In genomic region chr17:57998234-57998746, GRCh38 we compare ENCODE assay signal across 25 cellular contexts. TPM values are rescaled to one million over a fixed set of nuclear protein-coding genes. Genes with fewer than 3 reads are reported as not detected.
A peak's percentile ranks its signal among the peaks of the same experiment; 100 is the strongest.
DNase-seq lines count a peak whose midpoint lies in the region; ATAC-seq, FAIRE-seq and TF ChIP-seq lines count a peak whose summit lies in the region.
"Had no signal": no experiment of that assay in that cellular context is flagged by ENCODE, and none has a peak within 500 bp of the region (broad histone marks: within the 10 kb centered on the region; RNA-seq: fewer than 3 reads in every experiment).

No MANE protein-coding gene starts in this region.

- no peak for FAIRE-seq in K562 (lab: Jason Lieb, UNC)
- FAIRE-seq: D721Med, pancreas had no signal

- H3K4me1 Mint-ChIP-seq in activated naive CD4-positive, alpha-beta T cell treated with anti-CD3 and anti-CD28 coated beads, Interleukin-2, amount 50 U/mL, for 24 hours: peaks cover 74% of the 10 kb centered on the region
- H3K4me1 Mint-ChIP-seq in endodermal cell: peaks cover 41% of the 10 kb centered on the region
- H3K4me1 Mint-ChIP-seq in activated T-helper 2 cell treated with anti-CD3 and anti-CD28 coated beads, Interferon-gamma antibody, Interleukin-2, Interleukin-4, amounts not matched to agents 10 μg/mL and 5 μg/mL and 100 μg/mL, durations not matched to agents 14 hours and 24 hours and 36 hours (ENCODE audit: low read depth): peaks cover 59% of the 10 kb centered on the region

- CTCF ChIA-PET in Panc1 (lab: Charles Lee) (interaction anchor here (1.3 kb wide), 1 partner anchor 148 kb away, joined by 3 read pairs; the partner anchor contains the start of gene MRPS23), K562 (lab: Yijun Ruan, JAX; ENCODE audit: low intra/inter-chr PET ratio) (interaction anchor here (2.0 kb wide), 1 partner anchor 140 kb away, joined by 17 read pairs; no protein-coding TSS in a partner anchor)

- H3K27ac ChIP-seq in Panc1 (ENCODE audit: low read length): 0 out of 2 replicates have a peak overlapping the region, but pooled peaks have one; percentile 13
- H3K27ac ChIP-seq in K562 (ENCODE audit: extremely low read depth, low read depth, low read length): no peak overlapping the region
- H3K27ac ChIP-seq in endodermal cell (ENCODE audit: low read depth, low read length): no peak overlapping the region
- H3K27ac ChIP-seq: BLaER1 treated with 17β-estradiol and CSF1 and Interleukin-3, amounts not matched to agents 10 nM and 100 nM; pancreas; upper lobe of right lung had no signal

- H3K27me3 ChIP-seq in Panc1 (ENCODE audit: control insufficient read depth, insufficient read depth, low read length) (no peaks in the 10 kb centered on the region), K562 (ENCODE audit: control insufficient read depth in 2 of 2, insufficient read depth in 2 of 2, low read length in 2 of 2) (no peaks in the 10 kb centered on the region), endodermal cell (ENCODE audit: control insufficient read depth, insufficient read depth, low read length, poor library complexity, severe bottlenecking) (no peaks in the 10 kb centered on the region)
- H3K27me3 ChIP-seq: BLaER1 treated with 17β-estradiol and CSF1 and Interleukin-3, amounts not matched to agents 10 nM and 100 nM; pancreas; upper lobe of right lung had no signal

- H3K9me3 ChIP-seq in Panc1 (ENCODE audit: control insufficient read depth, insufficient read depth, low read depth, low read length) (no peaks in the 10 kb centered on the region), K562 (replicated peaks; ENCODE audit: control insufficient read depth, insufficient read depth, low read depth, low read length) (no peaks in the 10 kb centered on the region), endodermal cell (ENCODE audit: control insufficient read depth, low read length) (no peaks in the 10 kb centered on the region)
- H3K9me3 ChIP-seq: BLaER1 treated with 17β-estradiol and CSF1 and Interleukin-3, amounts not matched to agents 10 nM and 100 nM; left ventricle myocardium inferior; pancreas; upper lobe of right lung had no signal

- H3K4me1 ChIP-seq in Panc1 (ENCODE audit: control insufficient read depth, insufficient read depth, low read length) (peaks cover 83% of the 10 kb centered on the region), K562 (replicated peaks in 1 of 2; ENCODE audit: control insufficient read depth in 2 of 2, insufficient read depth in 2 of 2, low read length in 2 of 2) (peaks cover 2 to 13% of the 10 kb centered on the region in 2 experiments; a peak in 4 of 5 replicates), endodermal cell (ENCODE audit: control insufficient read depth, insufficient read depth, low read length) (peaks cover 6% of the 10 kb centered on the region)

- H3K9me3 Mint-ChIP-seq in activated naive CD4-positive, alpha-beta T cell treated with anti-CD3 and anti-CD28 coated beads, Interleukin-2, amount 50 U/mL, for 24 hours: no peaks in the 10 kb centered on the region
- no peaks in the 10 kb centered on the region for H3K9me3 Mint-ChIP-seq in endodermal cell
- no peaks in the 10 kb centered on the region for H3K9me3 Mint-ChIP-seq in activated T-helper 2 cell treated with anti-CD3 and anti-CD28 coated beads, Interferon-gamma antibody, Interleukin-2, Interleukin-4, amounts not matched to agents 10 μg/mL and 5 μg/mL and 100 μg/mL, durations not matched to agents 14 hours and 24 hours and 36 hours
- H3K9me3 Mint-ChIP-seq: central memory CD8-positive, alpha-beta T cell; nephron progenitor cell had no signal

- TF ChIP-seq CTCF in Panc1 (IDR thresholded peaks at IDR 0.05) (no peak), K562 (IDR thresholded peaks at IDR 0.05 in 2 of 3, conservative IDR thresholded peaks at IDR 0.05 in 1 of 3; ENCODE audit: insufficient read depth in 2 of 3, low read depth in 1 of 3, low read length in 3 of 3) (no peak), endodermal cell (conservative IDR thresholded peaks at IDR 0.05) (no peak)

- intact Hi-C loops in Panc1 (cut with micrococcal nuclease; ENCODE audit: unreplicated experiment) (no loop called here), K562 (cut with micrococcal nuclease) (loop anchor here (5.0 kb wide), 2 partner anchors 91 to 114 kb away; no protein-coding TSS in a partner anchor)
- intact Hi-C loops in activated T-helper 2 cell treated with anti-CD3 and anti-CD28 coated beads, Interferon-gamma antibody, Interleukin-2, Interleukin-4, amounts not matched to agents 10 μg/mL and 5 μg/mL and 100 μg/mL, durations not matched to agents 14 hours and 24 hours and 36 hours (cut with micrococcal nuclease): loop anchor here (5.0 to 10.0 kb wide), 2 partner anchors 53 to 89 kb away; no protein-coding TSS in a partner anchor

- peaks cover 3% of the 10 kb centered on the region for H3K9me1 ChIP-seq in K562 (ENCODE audit: control insufficient read depth, insufficient read depth, low read length)

- H3K36me3 ChIP-seq in Panc1 (ENCODE audit: control insufficient read depth, insufficient read depth, low read length) (peaks cover 61% of the 10 kb centered on the region), K562 (ENCODE audit: control insufficient read depth, insufficient read depth, low read length) (peaks cover 58% of the 10 kb centered on the region), endodermal cell (ENCODE audit: control insufficient read depth, insufficient read depth, low read length) (peaks cover 69% of the 10 kb centered on the region)

- in situ Hi-C loops in Panc1 (cut with HindIII; ENCODE audit: low pct_unique_long_range_greater_than_20kb, low sequenced_read_pairs) (loop anchor here (5.0 kb wide), 1 partner anchor 141 kb away; no protein-coding TSS in a partner anchor), K562 (cut with MboI) (loop anchor here (5.0 kb wide), 1 partner anchor 146 kb away; the partner anchor contains the start of gene MRPS23)

- H3K27me3 Mint-ChIP-seq in activated naive CD4-positive, alpha-beta T cell treated with anti-CD3 and anti-CD28 coated beads, Interleukin-2, amount 50 U/mL, for 24 hours: no peaks in the 10 kb centered on the region
- H3K27me3 Mint-ChIP-seq in endodermal cell (ENCODE audit: insufficient read depth): no peaks in the 10 kb centered on the region
- H3K27me3 Mint-ChIP-seq in activated T-helper 2 cell treated with anti-CD3 and anti-CD28 coated beads, Interferon-gamma antibody, Interleukin-2, Interleukin-4, amounts not matched to agents 10 μg/mL and 5 μg/mL and 100 μg/mL, durations not matched to agents 14 hours and 24 hours and 36 hours (ENCODE audit: low read depth): no peaks in the 10 kb centered on the region
- H3K27me3 Mint-ChIP-seq: central memory CD8-positive, alpha-beta T cell had no signal

- peak overlapping the region; percentile 74 for H3K27ac Mint-ChIP-seq in activated naive CD4-positive, alpha-beta T cell treated with anti-CD3 and anti-CD28 coated beads, Interleukin-2, amount 50 U/mL, for 24 hours
- H3K27ac Mint-ChIP-seq in endodermal cell: no peak overlapping the region
- no peak overlapping the region for H3K27ac Mint-ChIP-seq in activated T-helper 2 cell treated with anti-CD3 and anti-CD28 coated beads, Interferon-gamma antibody, Interleukin-2, Interleukin-4, amounts not matched to agents 10 μg/mL and 5 μg/mL and 100 μg/mL, durations not matched to agents 14 hours and 24 hours and 36 hours
- H3K27ac Mint-ChIP-seq: nephron progenitor cell had no signal

- peaks cover 9% of the 10 kb centered on the region for H3K36me3 Mint-ChIP-seq in activated naive CD4-positive, alpha-beta T cell treated with anti-CD3 and anti-CD28 coated beads, Interleukin-2, amount 50 U/mL, for 24 hours
- peaks cover 41% of the 10 kb centered on the region for H3K36me3 Mint-ChIP-seq in endodermal cell (ENCODE audit: low read depth)
- H3K36me3 Mint-ChIP-seq in activated T-helper 2 cell treated with anti-CD3 and anti-CD28 coated beads, Interferon-gamma antibody, Interleukin-2, Interleukin-4, amounts not matched to agents 10 μg/mL and 5 μg/mL and 100 μg/mL, durations not matched to agents 14 hours and 24 hours and 36 hours (ENCODE audit: low read depth): peaks cover 76% of the 10 kb centered on the region

- no peak overlapping the region for H2AFZ ChIP-seq in K562 (ENCODE audit: low read depth, low read length)

- POLR2A ChIA-PET in Panc1 (lab: Charles Lee) (interaction anchor here (1.8 kb wide), 1 partner anchor 148 kb away, joined by 4 read pairs; no protein-coding TSS in a partner anchor), K562 (lab: Yijun Ruan, JAX) (interaction anchor here (0.8 to 7.6 kb wide), 9 partner anchors 8 to 135 kb away, joined by 3 to 82 read pairs (median 6); partner anchors contain the start of genes SRSF1 and VEZF1)

- no peak for TF ChIP-seq EP300 in K562 (IDR thresholded peaks at IDR 0.05; ENCODE audit: low read length)

- peak; percentile 63 for TF ChIP-seq POLR2A in K562 (conservative IDR thresholded peaks at IDR 0.05)

- no peak overlapping the region for H3K9ac ChIP-seq in K562 (ENCODE audit: insufficient read depth in 1 of 2, low read depth in 2 of 2, low read length in 2 of 2)
- no peak overlapping the region for H3K9ac ChIP-seq in endodermal cell (ENCODE audit: extremely low read depth, low read length, poor library complexity, severe bottlenecking)

- BruUV-seq in Panc1 (replicated peaks; lab: Mats Ljungman, UMichigan) (no TSS peak), K562 (replicated peaks; lab: Mats Ljungman, UMichigan) (no TSS peak)

- H3K79me2 ChIP-seq in K562 (ENCODE audit: control insufficient read depth, insufficient read depth, low read length): peaks cover 20% of the 10 kb centered on the region

- no peak overlapping the region for H3K4me2 ChIP-seq in K562 (ENCODE audit: insufficient read depth, low read length)
- H3K4me2 ChIP-seq: BLaER1 treated with 17β-estradiol and CSF1 and Interleukin-3, amounts not matched to agents 10 nM and 100 nM had no signal

- H3K4me3 ChIP-seq in Panc1 (ENCODE audit: low read depth in 2 of 2, low read length in 2 of 2) (no peak overlapping the region), K562 (no peak overlapping the region), endodermal cell (ENCODE audit: low read length) (no peak overlapping the region)
- H3K4me3 ChIP-seq: BLaER1 treated with 17β-estradiol and CSF1 and Interleukin-3, amounts not matched to agents 10 nM and 100 nM; left ventricle myocardium inferior; pancreas; upper lobe of right lung had no signal

- no peak overlapping the region for H3K4me3 Mint-ChIP-seq in activated naive CD4-positive, alpha-beta T cell treated with anti-CD3 and anti-CD28 coated beads, Interleukin-2, amount 50 U/mL, for 24 hours
- no peak overlapping the region for H3K4me3 Mint-ChIP-seq in endodermal cell
- H3K4me3 Mint-ChIP-seq in activated T-helper 2 cell treated with anti-CD3 and anti-CD28 coated beads, Interferon-gamma antibody, Interleukin-2, Interleukin-4, amounts not matched to agents 10 μg/mL and 5 μg/mL and 100 μg/mL, durations not matched to agents 14 hours and 24 hours and 36 hours (ENCODE audit: low read depth): no peak overlapping the region
- H3K4me3 Mint-ChIP-seq: central memory CD8-positive, alpha-beta T cell; nephron progenitor cell had no signal

- DNase-seq in activated naive CD4-positive, alpha-beta T cell treated with anti-CD3 and anti-CD28 coated beads, Interleukin-2, amount 50 U/mL, for 16 hours: no peak
- no peak for DNase-seq in Panc1 (ENCODE audit: low read depth, low spot score)
- no peak for DNase-seq in K562 (ENCODE audit: extremely low read depth in 1 of 4, low spot score in 3 of 4)
- peak; percentile 5 for DNase-seq in superior temporal gyrus (ENCODE audit: extremely low spot score)
- DNase-seq in NCI-H345 treated with DMSO at 0.1 percent for 48 hours (lab: John Stamatoyannopoulos, UW; ENCODE audit: unreplicated experiment): no peak
- no peak for DNase-seq in endodermal cell
- DNase-seq in activated T-helper 2 cell treated with anti-CD3 and anti-CD28 coated beads, Interferon-gamma antibody, Interleukin-2, Interleukin-4, amounts not matched to agents 10 μg/mL and 5 μg/mL and 100 μg/mL, durations not matched to agents 14 hours and 24 hours and 36 hours (ENCODE audit: low spot score): no peak
- DNase-seq: activated gamma-delta T cell; aorta; erythroblast; foreskin fibroblast; left ventricle myocardium inferior; midbrain; NCI-H187; nephron progenitor cell; pancreas; Right ventricle myocardium superior; stimulated activated CD4-positive, alpha-beta T cell treated with anti-CD3 and anti-CD28 coated beads, Interleukin-15, amount 100 ng/mL, for 24 hours; stimulated activated CD8-positive, alpha-beta memory T cell treated with anti-CD3 and anti-CD28 coated beads, Interleukin-4, amount 100 ng/mL, for 48 hours; upper lobe of right lung had no signal

- WGBS in K562 (ENCODE audit: insufficient coverage, low coverage, missing lambda C conversion rate): 70% methylated on average over 1 of the region's 1 CpG
- WGBS in endodermal cell (ENCODE audit: insufficient coverage in 1 of 2, insufficient read length in 1 of 2), 2 experiments: 83% methylated on average over 1 of the region's 1 CpG; no CpG with 5 or more reads in 1 of the 2 experiments

- TF ChIP-seq RAD21 in K562 (CRISPR knock-in tag; conservative IDR thresholded peaks at IDR 0.05 in 1 of 2, IDR thresholded peaks at IDR 0.05 in 1 of 2): no peak

- ATAC-seq in Panc1 (no peak), K562 (no peak)
- ATAC-seq: pancreas, sciatic nerve, upper lobe of right lung had no signal

- peaks cover 10% of the 10 kb centered on the region; the same call in 1 of the 2 replicates for H4K20me1 ChIP-seq in K562 (replicated peaks; ENCODE audit: control insufficient read depth, insufficient read depth, low read length)

RNA-seq across cellular contexts. Expression of gene SRSF1, which starts 8.8 kb away (rescaled TPM):
- total RNA-seq in Panc1 (2021; ENCODE audit: unreplicated experiment): 362 TPM
- 307 TPM for polyA plus RNA-seq in Panc1 (2012; ENCODE audit: insufficient read length)
- 786 and 1,134 TPM in 2 replicates for total RNA-seq in K562 (2011; cell fraction: chromatin; rRNA removed; ENCODE audit: low replicate concordance)
- total RNA-seq in K562 (2011; cell fraction: nucleolus; rRNA removed): 478 and 544 TPM in 2 replicates
- 429 and 506 TPM in 2 replicates for total RNA-seq in K562 (2011; cell fraction: nucleoplasm; rRNA removed)
- total RNA-seq in K562 (2014; rRNA removed): 434 and 460 TPM in 2 replicates
- 485 and 507 TPM in 2 replicates for total RNA-seq in K562 (2014; rRNA removed; fragmentation: Illumina TruSeq; extraction: Trizol)
- total RNA-seq in K562 (2015; rRNA removed; fragmentation: Illumina TruSeq; extraction: Trizol): 538 and 559 TPM in 2 replicates
- total RNA-seq in K562 (2021): 384 and 442 TPM in 2 replicates
- 318 and 470 TPM in 2 replicates for polyA plus RNA-seq in K562 (2011; rRNA removed)
- 194 and 299 TPM in 2 replicates for polyA plus RNA-seq in K562 (2011; cell fraction: cytosol; rRNA removed)
- polyA plus RNA-seq in K562 (2011; cell fraction: nucleus; rRNA removed): 1,337 and 1,529 TPM in 2 replicates
- polyA plus RNA-seq in K562 (2012): 195 and 557 TPM in 2 replicates
- polyA plus RNA-seq in K562 (2014; fragmentation: Illumina TruSeq; extraction: Trizol): 380 and 384 TPM in 2 replicates
- 10 to 100 TPM; 77.8 to 98.4 TPM for polyA plus RNA-seq in K562 (2014; fragmentation: Nextera tagmentation; extraction: Ambion mirVana)
- 425 and 475 TPM in 2 replicates for polyA plus RNA-seq in K562 (2014; rRNA removed)
- polyA minus RNA-seq in K562 (2011; rRNA and poly(A)+ RNA removed): 523 and 643 TPM in 2 replicates
- polyA minus RNA-seq in K562 (2011; cell fraction: cytosol; rRNA and poly(A)+ RNA removed): 235 and 297 TPM in 2 replicates
- polyA minus RNA-seq in K562 (2011; cell fraction: nucleus; rRNA and poly(A)+ RNA removed): 514 and 680 TPM in 2 replicates
- 100 to 1,000 TPM; 339 to 361 TPM for total RNA-seq in endodermal cell
- 250 TPM for polyA plus RNA-seq in endodermal cell (2013, experiment 1 of 2)
- 209 TPM for polyA plus RNA-seq in endodermal cell (2013, experiment 2 of 2)
- total RNA-seq in activated T-helper 2 cell treated with anti-CD3 and anti-CD28 coated beads, Interferon-gamma antibody, Interleukin-2, Interleukin-4, amounts not matched to agents 10 μg/mL and 5 μg/mL and 100 μg/mL, durations not matched to agents 14 hours and 24 hours and 36 hours: 448 and 450 TPM in 2 replicates

RNA-seq across cellular contexts. Expression of gene VEZF1, which starts 10.2 kb away (rescaled TPM):
- total RNA-seq in Panc1 (2021; ENCODE audit: unreplicated experiment) (73.5 TPM), K562 (2014; rRNA removed) (17.8 and 19.3 TPM in 2 replicates), K562 (2014; rRNA removed; fragmentation: Illumina TruSeq; extraction: Trizol) (25.9 and 26.2 TPM in 2 replicates), K562 (2015; rRNA removed; fragmentation: Illumina TruSeq; extraction: Trizol) (26.2 and 26.8 TPM in 2 replicates), K562 (2021) (24.6 and 25.7 TPM in 2 replicates), endodermal cell (10 to 100 TPM; 50.3 to 59.3 TPM)
- polyA plus RNA-seq in Panc1 (2012; ENCODE audit: insufficient read length): 50.1 TPM
- total RNA-seq in K562 (2011; cell fraction: chromatin; rRNA removed; ENCODE audit: low replicate concordance): 10.2 and 22.1 TPM in 2 replicates
- total RNA-seq in K562 (2011; cell fraction: nucleolus; rRNA removed): 8.3 and 9.2 TPM in 2 replicates
- total RNA-seq in K562 (2011; cell fraction: nucleoplasm; rRNA removed): 13.8 and 21.1 TPM in 2 replicates
- polyA plus RNA-seq in K562 (2011; rRNA removed) (18.2 and 22.1 TPM in 2 replicates), K562 (2014; fragmentation: Illumina TruSeq; extraction: Trizol) (28.3 and 33.4 TPM in 2 replicates), K562 (2014; fragmentation: Nextera tagmentation; extraction: Ambion mirVana) (1 to 10 TPM; 9.5 to 9.8 TPM), K562 (2014; rRNA removed) (12.3 and 15.5 TPM in 2 replicates)
- polyA plus RNA-seq in K562 (2011; cell fraction: cytosol; rRNA removed): 14.7 and 15.8 TPM in 2 replicates
- polyA plus RNA-seq in K562 (2011; cell fraction: nucleus; rRNA removed): 25.7 and 26.0 TPM in 2 replicates
- 21.9 and 25.5 TPM in 2 replicates for polyA plus RNA-seq in K562 (2012)
- polyA minus RNA-seq in K562 (2011; rRNA and poly(A)+ RNA removed): 31.2 and 40.2 TPM in 2 replicates
- polyA minus RNA-seq in K562 (2011; cell fraction: cytosol; rRNA and poly(A)+ RNA removed): 18.1 and 19.2 TPM in 2 replicates
- polyA minus RNA-seq in K562 (2011; cell fraction: nucleus; rRNA and poly(A)+ RNA removed): 14.0 and 18.0 TPM in 2 replicates
- 143 TPM for polyA plus RNA-seq in endodermal cell (2013, experiment 1 of 2)
- 140 TPM for polyA plus RNA-seq in endodermal cell (2013, experiment 2 of 2)
- 37.1 and 38.7 TPM in 2 replicates for total RNA-seq in activated T-helper 2 cell treated with anti-CD3 and anti-CD28 coated beads, Interferon-gamma antibody, Interleukin-2, Interleukin-4, amounts not matched to agents 10 μg/mL and 5 μg/mL and 100 μg/mL, durations not matched to agents 14 hours and 24 hours and 36 hours

RNA-seq across cellular contexts. Expression of gene CUEDC1, which starts 43.1 kb away (rescaled TPM):
- total RNA-seq in Panc1 (2021; ENCODE audit: unreplicated experiment): 103 TPM
- polyA plus RNA-seq in Panc1 (2012; ENCODE audit: insufficient read length): 107 TPM
- 3.9 and 5.6 TPM in 2 replicates for total RNA-seq in K562 (2011; cell fraction: chromatin; rRNA removed; ENCODE audit: low replicate concordance)
- 3.2 and 5.3 TPM in 2 replicates for total RNA-seq in K562 (2011; cell fraction: nucleolus; rRNA removed)
- 2.2 and 2.3 TPM in 2 replicates for total RNA-seq in K562 (2011; cell fraction: nucleoplasm; rRNA removed)
- total RNA-seq in K562 (2014; rRNA removed): 0.33 and 1.5 TPM in 2 replicates
- 0.64 and 0.65 TPM in 2 replicates for total RNA-seq in K562 (2014; rRNA removed; fragmentation: Illumina TruSeq; extraction: Trizol)
- total RNA-seq in K562 (2015; rRNA removed; fragmentation: Illumina TruSeq; extraction: Trizol): 0.62 and 0.94 TPM in 2 replicates
- 1.0 and 2.5 TPM in 2 replicates for total RNA-seq in K562 (2021)
- 1.7 and 2.0 TPM in 2 replicates for polyA plus RNA-seq in K562 (2011; rRNA removed)
- 1.6 and 1.8 TPM in 2 replicates for polyA plus RNA-seq in K562 (2011; cell fraction: cytosol; rRNA removed)
- polyA plus RNA-seq in K562 (2011; cell fraction: nucleus; rRNA removed): 4.7 and 9.4 TPM in 2 replicates
- 0.42 and 2.3 TPM in 2 replicates for polyA plus RNA-seq in K562 (2012)
- polyA plus RNA-seq in K562 (2014; fragmentation: Illumina TruSeq; extraction: Trizol): 1.5 and 1.7 TPM in 2 replicates
- polyA plus RNA-seq in K562 (2014; fragmentation: Nextera tagmentation; extraction: Ambion mirVana): under 1 TPM in 1 of 2 experiments, not detected in 1; 0.20 TPM
- 2.5 and 4.1 TPM in 2 replicates for polyA plus RNA-seq in K562 (2014; rRNA removed)
- 0.75 and 1.4 TPM in 2 replicates for polyA minus RNA-seq in K562 (2011; rRNA and poly(A)+ RNA removed)
- polyA minus RNA-seq in K562 (2011; cell fraction: cytosol; rRNA and poly(A)+ RNA removed): 1.5 and 2.1 TPM in 2 replicates
- polyA minus RNA-seq in K562 (2011; cell fraction: nucleus; rRNA and poly(A)+ RNA removed): 1.6 and 1.7 TPM in 2 replicates
- 10 to 100 TPM; 11.0 to 18.7 TPM for total RNA-seq in endodermal cell
- 43.5 TPM for polyA plus RNA-seq in endodermal cell (2013, experiment 1 of 2)
- polyA plus RNA-seq in endodermal cell (2013, experiment 2 of 2): 39.6 TPM
- total RNA-seq in activated T-helper 2 cell treated with anti-CD3 and anti-CD28 coated beads, Interferon-gamma antibody, Interleukin-2, Interleukin-4, amounts not matched to agents 10 μg/mL and 5 μg/mL and 100 μg/mL, durations not matched to agents 14 hours and 24 hours and 36 hours: 0.30 and 0.34 TPM in 2 replicates
